11 cellular contexts compared by ENCODE assay signal in genomic region chr1:159187647-159188374, GRCh38. TPM values are rescaled to one million over a fixed set of nuclear protein-coding genes. Genes with fewer than 3 reads are reported as not detected.
DNase-seq lines count a peak whose midpoint lies in the region; ATAC-seq, FAIRE-seq and TF ChIP-seq lines count a peak whose summit lies in the region.
"Had no signal": no experiment of that assay in that cellular context is flagged by ENCODE, and none has a peak within 500 bp of the region (broad histone marks: within the 10 kb centered on the region; RNA-seq: fewer than 3 reads in every experiment).

No MANE protein-coding gene starts in this region.

- TF ChIP-seq EP300 in H1 (IDR thresholded peaks at IDR 0.05; ENCODE audit: borderline replicate concordance in 1 of 2, low read depth in 2 of 2, low read length in 2 of 2), result no peak

- H4K20me1 ChIP-seq in H1 (replicated peaks in 1 of 2; ENCODE audit: control insufficient read depth in 1 of 2, insufficient read depth in 2 of 2, low read length in 2 of 2), result peaks cover 0 to 4% of the 10 kb centered on the region in 2 experiments

- peak overlapping the region in 2 of 4 experiments; percentile 31 to 57; a peak in 3 of 7 replicates for H3K9ac ChIP-seq in H1 (replicated peaks in 1 of 4; ENCODE audit: extremely low read depth in 1 of 4, low read depth in 3 of 4, low read length in 3 of 4)

- CTCF ChIA-PET in H1 (lab: Charles Lee; ENCODE audit: partially characterized antibody), result interaction anchor here (0.7 to 10.3 kb wide), 9 partner anchors 9 to 54 kb away, joined by 3 to 126 read pairs (median 3); no protein-coding TSS in a partner anchor

- WGBS in H1 (ENCODE audit: extremely low coverage in 1 of 2, insufficient coverage in 1 of 2, insufficient read length in 1 of 2, insufficient replicate concordance in 2 of 2, low coverage in 1 of 2, low lambda C conversion rate in 2 of 2, missing lambda C conversion rate in 1 of 2), 2 experiments, result 9% methylated on average over 9 of the region's 14 CpGs; no CpG with 5 or more reads in 1 of the 2 experiments
- 4% methylated on average over 8 to 9 of the region's 14 CpGs for WGBS in mesodermal cell (ENCODE audit: insufficient coverage in 2 of 2), 2 experiments

- peak overlapping the region; percentile 37; the same call in 1 of the 2 replicates for H2BK15ac ChIP-seq in H1 (ENCODE audit: low read length)

- H3K79me1 ChIP-seq in H1 (ENCODE audit: low read depth, low read length), result 0 out of 2 replicates have a peak, but pooled peaks cover 3% of the 10 kb centered on the region

- DNase-seq in NCI-H1105 (lab: John Stamatoyannopoulos, UW), result peak; percentile 38
- no peak for DNase-seq in NCI-H1105 treated with DMSO at 0.1 percent for 48 hours (lab: John Stamatoyannopoulos, UW)
- DNase-seq in H1 (ENCODE audit: low read depth in 1 of 2, low spot score in 2 of 2), result peak in 1 of 2 experiments; percentile 57
- DNase-seq in thoracic aorta (ENCODE audit: low spot score), result no peak
- DNase-seq in HT-29 (ENCODE audit: low spot score), result no peak
- DNase-seq in NCI-H187 treated with DMSO at 0.1 percent for 48 hours (lab: John Stamatoyannopoulos, UW), result no peak

- no peak overlapping the region for H4K8ac ChIP-seq in H1 (ENCODE audit: extremely low read depth, insufficient read depth, low read length)

- no peak overlapping the region for H3K14ac ChIP-seq in H1 (ENCODE audit: insufficient read length)

- H2BK120ac ChIP-seq in H1 (replicated peaks; ENCODE audit: low read depth, low read length), result no peak overlapping the region

- no peaks in the 10 kb centered on the region for H3K27me3 ChIP-seq in H1 (replicated peaks in 1 of 4; ENCODE audit: control insufficient read depth in 3 of 4, extremely low read depth in 1 of 4, insufficient read depth in 3 of 4, low read length in 3 of 4)
- H3K27me3 ChIP-seq in thoracic aorta (replicated peaks; ENCODE audit: insufficient read depth), result peaks cover 3% of the 10 kb centered on the region

- H3K27ac ChIP-seq in H1 (ENCODE audit: low read depth, low read length) (peak overlapping the region; percentile 54; the same call in 1 of the 2 replicates), mesodermal cell (ENCODE audit: low read depth, low read length, severe bottlenecking) (peak overlapping the region; percentile 78), thoracic aorta (no peak overlapping the region)
- H3K27ac ChIP-seq: neutrophil, RWPE1 had no signal

- H3K9me3 ChIP-seq in H1 (ENCODE audit: insufficient read depth in 2 of 2, low read depth in 1 of 2, low read length in 1 of 2), result no peaks in the 10 kb centered on the region
- H3K9me3 ChIP-seq in mesodermal cell (ENCODE audit: control insufficient read depth, low read length), result no peaks in the 10 kb centered on the region
- no peaks in the 10 kb centered on the region for H3K9me3 ChIP-seq in thoracic aorta
- H3K9me3 ChIP-seq: neutrophil had no signal

- TF ChIP-seq CTCF in H1 (IDR thresholded peaks at IDR 0.05; ENCODE audit: control extremely low read depth in 1 of 3, insufficient read depth in 1 of 3, low read depth in 1 of 3, low read length in 3 of 3), result no peak
- TF ChIP-seq CTCF in thoracic aorta (IDR thresholded peaks at IDR 0.05), result no peak

- peak; percentile 13 for FAIRE-seq in H1 (lab: Jason Lieb, UNC)
- FAIRE-seq: A204.1 had no signal

- H2BK5ac ChIP-seq in H1 (ENCODE audit: low read depth, low read length), result 0 out of 2 replicates have a peak overlapping the region, but pooled peaks have one; percentile 15

- peak overlapping the region; percentile 13 for H3K56ac ChIP-seq in H1 (replicated peaks; ENCODE audit: insufficient read length, low read depth, low read length)

- no peaks in the 10 kb centered on the region for H3K36me3 ChIP-seq in H1 (ENCODE audit: control insufficient read depth in 2 of 4, insufficient read depth in 4 of 4, low read length in 3 of 4)
- H3K36me3 ChIP-seq in mesodermal cell (ENCODE audit: control insufficient read depth, insufficient read depth, low read length), result peaks cover 4% of the 10 kb centered on the region
- no peaks in the 10 kb centered on the region for H3K36me3 ChIP-seq in thoracic aorta
- H3K36me3 ChIP-seq: neutrophil had no signal

- peak overlapping the region; percentile 69 for H3K4ac ChIP-seq in H1 (replicated peaks; ENCODE audit: insufficient read length, low read depth, low read length)

- no peak for ATAC-seq in thoracic aorta (ENCODE audit: insufficient number of reproducible peaks, low FRiP score, low read depth)
- ATAC-seq in GM19023 (IDR thresholded peaks at IDR 0.05; ENCODE audit: unreplicated experiment), result no peak

- H3K4me1 ChIP-seq in H1 (replicated peaks in 1 of 4; ENCODE audit: control insufficient read depth in 3 of 4, insufficient read depth in 4 of 4, low read length in 3 of 4) (peaks cover 0 to 3% (median under 1%) of the 10 kb centered on the region in 4 experiments; a peak in 3 of 7 replicates), mesodermal cell (ENCODE audit: control insufficient read depth, insufficient read depth, low read length, poor library complexity, severe bottlenecking) (peaks cover 9% of the 10 kb centered on the region), thoracic aorta (ENCODE audit: control insufficient read depth in 1 of 2, low read depth in 2 of 2) (peaks cover 0 to 5% of the 10 kb centered on the region in 2 donors)

- H4K5ac ChIP-seq in H1 (ENCODE audit: insufficient read length, low read depth, low read length), result no peak overlapping the region

- no peak overlapping the region for H3K23ac ChIP-seq in H1 (ENCODE audit: insufficient read length)

- no peak for TF ChIP-seq POLR2A in H1 (IDR thresholded peaks at IDR 0.05; ENCODE audit: control extremely low read depth in 1 of 2, low read depth in 2 of 2, low read length in 2 of 2)

- POLR2A ChIA-PET in H1 (lab: Charles Lee; ENCODE audit: partially characterized antibody), result interaction anchor here (0.8 to 1.6 kb wide), 8 partner anchors 10 to 982 kb away, joined by 3 to 5 read pairs (median 4); partner anchors contain the start of genes ACKR1 and CADM3

- peak overlapping the region; percentile 54; the same call in 1 of the 2 replicates for H2AFZ ChIP-seq in H1 (ENCODE audit: low read length)

- H2BK12ac ChIP-seq in H1 (ENCODE audit: low read depth, low read length), result 0 out of 2 replicates have a peak overlapping the region, but pooled peaks have one; percentile 18

- peak overlapping the region; percentile 91 to 95 for H3K4me2 ChIP-seq in H1 (ENCODE audit: insufficient read depth in 1 of 2, low read depth in 2 of 2, low read length in 2 of 2)

- H2BK20ac ChIP-seq in H1 (ENCODE audit: low read length), result no peak overlapping the region

- H3K79me2 ChIP-seq in H1 (ENCODE audit: control insufficient read depth in 1 of 2, insufficient read depth in 2 of 2, low read length in 2 of 2), result peaks cover 0 to 14% of the 10 kb centered on the region in 2 experiments; a peak in 2 of 4 replicates

- no peak for TF ChIP-seq RAD21 in H1 (IDR thresholded peaks at IDR 0.05 in 1 of 2, conservative IDR thresholded peaks at IDR 0.05 in 1 of 2; ENCODE audit: low read depth in 2 of 2, low read length in 2 of 2)

- no peak overlapping the region for H2AK5ac ChIP-seq in H1 (ENCODE audit: low read depth, low read length)

- H3K23me2 ChIP-seq in H1 (ENCODE audit: low read depth, low read length), result peaks cover 12% of the 10 kb centered on the region

- H3K18ac ChIP-seq in H1 (ENCODE audit: extremely low read depth, low read length), result no peak overlapping the region

- H4K91ac ChIP-seq in H1 (replicated peaks; ENCODE audit: insufficient read length, low read length), result no peak overlapping the region

- H3K4me3 ChIP-seq in H1 (ENCODE audit: extremely low read depth in 1 of 4, insufficient read depth in 2 of 4, low read depth in 3 of 4, low read length in 4 of 4) (peak overlapping the region; percentile 57 to 81 (median 71)), mesodermal cell (ENCODE audit: extremely low read depth, insufficient read depth, low read length, poor library complexity, severe bottlenecking) (peak overlapping the region; percentile 39), thoracic aorta (peak overlapping the region; percentile 69)

TF ChIP-seq in H1, 55 proteins besides CTCF, POLR2A, EP300 and RAD21 (continues in another document):
- TF ChIP-seq SP2 (IDR thresholded peaks at IDR 0.05; ENCODE audit: low read length), result no peak
- TF ChIP-seq HDAC2 (IDR thresholded peaks at IDR 0.05; ENCODE audit: borderline replicate concordance in 1 of 2, low read depth in 2 of 2, low read length in 2 of 2), result peak in 1 of 2 experiments; percentile 6; a peak in 1 of 4 replicates
- TF ChIP-seq MAX (IDR thresholded peaks at IDR 0.05), result no peak; the same call in 1 of the 2 replicates
- no peak for TF ChIP-seq KDM5A (IDR thresholded peaks at IDR 0.05; ENCODE audit: low read length)

RNA-seq across cellular contexts. Expression of gene CADM3, which starts 16.4 kb away (rescaled TPM):
- total RNA-seq in H1 (2021; fragmentation: NEBNext Ultra II Directional; extraction: Animal tissue kit (Norgen Biotek cat#: 25700)), result 8.3 and 8.9 TPM in 2 replicates
- 8.0 and 8.5 TPM in 2 replicates for polyA plus RNA-seq in H1 (2011; rRNA removed)
- polyA plus RNA-seq in H1 (2011; cell fraction: cytosol; rRNA removed), result 8.1 TPM
- polyA plus RNA-seq in H1 (2011; cell fraction: nucleus; rRNA removed), result 14.4 TPM
- polyA plus RNA-seq in H1 (2012, experiment 1 of 2), result 6.9 to 12.6 TPM (median 10.8 TPM) in 4 replicates
- polyA plus RNA-seq in H1 (2012, experiment 2 of 2), result 6.8 TPM
- 4.3 TPM for polyA plus RNA-seq in H1 (2013, experiment 1 of 2)
- 4.5 TPM for polyA plus RNA-seq in H1 (2013, experiment 2 of 2)
- 9.8 and 10.1 TPM in 2 replicates for polyA minus RNA-seq in H1 (2011; rRNA and poly(A)+ RNA removed)
- 5.8 TPM for polyA minus RNA-seq in H1 (2011; cell fraction: cytosol; rRNA and poly(A)+ RNA removed)
- 4.6 TPM for polyA minus RNA-seq in H1 (2011; cell fraction: nucleus; rRNA and poly(A)+ RNA removed)
- polyA plus RNA-seq in mesodermal cell (2013, experiment 1 of 2), result 21.6 TPM
- polyA plus RNA-seq in mesodermal cell (2013, experiment 2 of 2), result 20.0 TPM
- 1 to 10 TPM; 7.2 to 8.7 TPM for total RNA-seq in thoracic aorta
- not detected in 2 replicates for total RNA-seq in HT-29 (2014; rRNA removed; shearing (Covaris generic))

RNA-seq across cellular contexts. Expression of gene ACKR1, which starts 16.9 kb away (rescaled TPM):
- 0.61 TPM in 2 replicates for total RNA-seq in H1 (2021; fragmentation: NEBNext Ultra II Directional; extraction: Animal tissue kit (Norgen Biotek cat#: 25700))
- polyA plus RNA-seq in H1 (2011; rRNA removed), result 0.66 and 1.00 TPM in 2 replicates
- polyA plus RNA-seq in H1 (2011; cell fraction: cytosol; rRNA removed), result 0.50 TPM
- 2.4 TPM for polyA plus RNA-seq in H1 (2011; cell fraction: nucleus; rRNA removed)
- 0.92 to 1.3 TPM (median 1.2 TPM) in 4 replicates for polyA plus RNA-seq in H1 (2012, experiment 1 of 2)
- 0.84 TPM for polyA plus RNA-seq in H1 (2012, experiment 2 of 2)
- polyA plus RNA-seq in H1 (2013, experiment 1 of 2), result 0.57 TPM
- 0.42 TPM for polyA plus RNA-seq in H1 (2013, experiment 2 of 2)
- 0.27 and 0.54 TPM in 2 replicates for polyA minus RNA-seq in H1 (2011; rRNA and poly(A)+ RNA removed)
- not detected for polyA minus RNA-seq in H1 (2011; cell fraction: cytosol; rRNA and poly(A)+ RNA removed)
- 1.8 TPM for polyA minus RNA-seq in H1 (2011; cell fraction: nucleus; rRNA and poly(A)+ RNA removed)
- 1.5 TPM for polyA plus RNA-seq in mesodermal cell (2013, experiment 1 of 2)
- polyA plus RNA-seq in mesodermal cell (2013, experiment 2 of 2), result 1.6 TPM
- total RNA-seq in thoracic aorta, result 100 to 1,000 TPM; 123 to 177 TPM
- total RNA-seq in HT-29 (2014; rRNA removed; shearing (Covaris generic)), result not detected in 2 replicates

Comparison
In these comparisons a context has a peak if more than half of its experiments do, and no peak if none do; other contexts are left out.
1. H3K27ac ChIP-seq: peak in H1 (single experiment) and mesodermal cell (single experiment); none in thoracic aorta (0 of 2).
2. RNA of gene ACKR1, which starts 16.9 kb away (total RNA-seq): 123 to 177 TPM in thoracic aorta; 0.61 TPM in H1 and not detected in HT-29; every median in the first group is over 10 times any median in the second.
3. Peak in every context shown above with its lines, with median percentiles within 50 percentile points of each other: H3K4me3 ChIP-seq.